15 cellular contexts compared by ENCODE assay signal in the genomic region with DNA sequence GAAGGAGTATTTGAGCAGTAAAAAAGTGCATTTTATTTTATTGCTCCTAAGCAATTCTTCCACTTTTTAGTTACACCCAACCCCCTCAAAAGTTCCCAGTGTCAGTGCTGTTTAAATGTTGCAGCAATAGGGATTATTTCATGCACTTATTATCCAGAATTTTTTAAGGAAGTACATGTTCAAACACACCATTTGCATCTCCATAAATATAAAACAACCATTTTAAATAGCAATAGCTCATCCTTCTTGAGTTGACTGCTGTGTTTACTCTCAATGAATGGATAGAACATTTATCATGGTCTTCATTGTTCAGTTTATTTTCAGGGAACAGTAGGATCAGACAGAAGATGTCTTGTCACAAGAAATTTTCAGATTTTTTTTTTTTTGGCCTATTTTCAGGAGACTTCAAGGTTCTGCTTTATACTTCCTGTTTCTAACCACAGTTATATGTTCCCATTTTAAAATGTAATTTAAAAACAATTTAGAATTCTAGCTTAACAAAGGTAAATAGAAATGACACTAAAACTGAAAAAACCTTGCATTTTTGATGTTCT.
DNase-seq lines count a peak whose midpoint lies in the region; ATAC-seq and TF ChIP-seq lines count a peak whose summit lies in the region.
"Had no signal": no experiment of that assay in that cellular context is flagged by ENCODE, and none has a peak within 500 bp of the region (broad histone marks: within the 10 kb centered on the region; RNA-seq: fewer than 3 reads in every experiment).

No MANE protein-coding gene starts in this region.

- peak overlapping the region; percentile 38 for H3K4me3 Mint-ChIP-seq in CD8-positive, alpha-beta T cell
- H3K4me3 Mint-ChIP-seq in activated naive CD8-positive, alpha-beta T cell treated with anti-CD3 and anti-CD28 coated beads, Interleukin-2, amount 50 U/mL, for 24 hours = no peak overlapping the region
- H3K4me3 Mint-ChIP-seq: GM23338 had no signal

- H3K27ac Mint-ChIP-seq in CD8-positive, alpha-beta T cell = peak overlapping the region; percentile 70
- peak overlapping the region; percentile 71 for H3K27ac Mint-ChIP-seq in activated naive CD8-positive, alpha-beta T cell treated with anti-CD3 and anti-CD28 coated beads, Interleukin-2, amount 50 U/mL, for 24 hours
- H3K27ac Mint-ChIP-seq: GM23338 had no signal

- H3K27me3 ChIP-seq in A673 (replicated peaks; ENCODE audit: insufficient read depth, low read depth, low read length, poor library complexity) = no peaks in the 10 kb centered on the region
- H3K27me3 ChIP-seq in CD8-positive, alpha-beta T cell (ENCODE audit: insufficient read depth, low read length) = no peaks in the 10 kb centered on the region
- no peaks in the 10 kb centered on the region for H3K27me3 ChIP-seq in OCI-LY1 (ENCODE audit: insufficient read depth, low read length)
- H3K27me3 ChIP-seq: upper lobe of left lung had no signal

- no peaks in the 10 kb centered on the region for H3K9me3 ChIP-seq in A673 (ENCODE audit: low read depth, low read length, poor library complexity, severe bottlenecking)
- no peaks in the 10 kb centered on the region for H3K9me3 ChIP-seq in CD8-positive, alpha-beta T cell (ENCODE audit: low read length)
- H3K9me3 ChIP-seq in OCI-LY1 (ENCODE audit: low read length) = no peaks in the 10 kb centered on the region
- H3K9me3 ChIP-seq: upper lobe of left lung had no signal

- no peaks in the 10 kb centered on the region for H4K20me1 ChIP-seq in OCI-LY1 (ENCODE audit: insufficient read depth, low read length)

- H2AFZ ChIP-seq in OCI-LY1 (ENCODE audit: low read length) = peak overlapping the region; percentile 86
- H2AFZ ChIP-seq: GM23338 had no signal

- H3K36me3 ChIP-seq in A673 (ENCODE audit: insufficient read depth, low read length, poor library complexity, severe bottlenecking) = no peaks in the 10 kb centered on the region
- H3K36me3 ChIP-seq in CD8-positive, alpha-beta T cell (ENCODE audit: insufficient read depth, low read length) = no peaks in the 10 kb centered on the region
- no peaks in the 10 kb centered on the region for H3K36me3 ChIP-seq in OCI-LY1 (ENCODE audit: insufficient read depth, low read length)
- H3K36me3 ChIP-seq: upper lobe of left lung had no signal

- peaks cover 35% of the 10 kb centered on the region for H3K4me1 Mint-ChIP-seq in CD8-positive, alpha-beta T cell (ENCODE audit: low read depth)
- peaks cover 56% of the 10 kb centered on the region for H3K4me1 Mint-ChIP-seq in activated naive CD8-positive, alpha-beta T cell treated with anti-CD3 and anti-CD28 coated beads, Interleukin-2, amount 50 U/mL, for 24 hours
- H3K4me1 Mint-ChIP-seq: GM23338 had no signal

- H3K79me2 ChIP-seq in OCI-LY1 (ENCODE audit: insufficient read depth, low read length) = no peaks in the 10 kb centered on the region

- peak overlapping the region; percentile 80 for H3K9ac ChIP-seq in OCI-LY1 (ENCODE audit: low read length)

- no peaks in the 10 kb centered on the region for H3K9me3 Mint-ChIP-seq in CD8-positive, alpha-beta T cell
- no peaks in the 10 kb centered on the region for H3K9me3 Mint-ChIP-seq in activated naive CD8-positive, alpha-beta T cell treated with anti-CD3 and anti-CD28 coated beads, Interleukin-2, amount 50 U/mL, for 24 hours
- H3K9me3 Mint-ChIP-seq: GM23338 had no signal

- peak overlapping the region; percentile 55 for H3K4me2 ChIP-seq in OCI-LY1 (ENCODE audit: low read length)
- H3K4me2 ChIP-seq: GM23338 had no signal

- no peak overlapping the region for H3K27ac ChIP-seq in A673 (ENCODE audit: low read depth, low read length, poor library complexity, severe bottlenecking)
- H3K27ac ChIP-seq in CD8-positive, alpha-beta T cell (ENCODE audit: low read depth, low read length) = no peak overlapping the region
- H3K27ac ChIP-seq in OCI-LY1 (ENCODE audit: low read depth, low read length, poor library complexity, severe bottlenecking) = peak overlapping the region; percentile 100
- H3K27ac ChIP-seq: epithelial cell of prostate had no signal

- no peak for TF ChIP-seq CTCF in A673 (conservative IDR thresholded peaks at IDR 0.05; ENCODE audit: low read depth, low read length)
- TF ChIP-seq CTCF in CD8-positive, alpha-beta T cell (IDR thresholded peaks at IDR 0.05) = no peak
- no peak for TF ChIP-seq CTCF in OCI-LY1 (IDR thresholded peaks at IDR 0.05; ENCODE audit: low read length)

- no peak overlapping the region for H3K4me3 ChIP-seq in A673 (ENCODE audit: low read depth, low read length, poor library complexity, severe bottlenecking)
- H3K4me3 ChIP-seq in CD8-positive, alpha-beta T cell (ENCODE audit: low read depth, low read length) = no peak overlapping the region
- no peak overlapping the region for H3K4me3 ChIP-seq in OCI-LY1 (ENCODE audit: low read depth, low read length, poor library complexity, severe bottlenecking)
- H3K4me3 ChIP-seq: GM23338, upper lobe of left lung had no signal

- CTCF ChIA-PET in A673 (lab: Charles Lee) = no interaction called here
- CTCF ChIA-PET in CD8-positive, alpha-beta T cell (lab: Charles Lee) = interaction anchor here (0.7 to 1.3 kb wide), 4 partner anchors 10 to 617 kb away, joined by 3 to 5 read pairs (median 4); no protein-coding TSS in a partner anchor

- ATAC-seq in CD8-positive, alpha-beta T cell = no peak
- ATAC-seq in activated naive CD8-positive, alpha-beta T cell treated with anti-CD3 and anti-CD28 coated beads, Interleukin-2, amount 50 U/mL, for 24 hours = no peak
- ATAC-seq in GM21825 (IDR thresholded peaks at IDR 0.05; ENCODE audit: unreplicated experiment) = no peak
- ATAC-seq: GM23338 had no signal

- peaks cover 7% of the 10 kb centered on the region for H3K4me1 ChIP-seq in A673 (ENCODE audit: insufficient read depth, low read length, poor library complexity, severe bottlenecking)
- peaks cover 34% of the 10 kb centered on the region for H3K4me1 ChIP-seq in CD8-positive, alpha-beta T cell (ENCODE audit: insufficient read depth, low read length)
- peaks cover 77% of the 10 kb centered on the region for H3K4me1 ChIP-seq in OCI-LY1 (ENCODE audit: insufficient read depth, low read length, severe bottlenecking)

- BruUV-seq in A673 (replicated peaks; lab: Mats Ljungman, UMichigan) = no TSS peak

- H3K27me3 Mint-ChIP-seq in CD8-positive, alpha-beta T cell (ENCODE audit: low read depth) = no peaks in the 10 kb centered on the region
- H3K27me3 Mint-ChIP-seq in activated naive CD8-positive, alpha-beta T cell treated with anti-CD3 and anti-CD28 coated beads, Interleukin-2, amount 50 U/mL, for 24 hours = no peaks in the 10 kb centered on the region

- no peaks in the 10 kb centered on the region for H3K36me3 Mint-ChIP-seq in CD8-positive, alpha-beta T cell
- H3K36me3 Mint-ChIP-seq in activated naive CD8-positive, alpha-beta T cell treated with anti-CD3 and anti-CD28 coated beads, Interleukin-2, amount 50 U/mL, for 24 hours (ENCODE audit: low read depth) = no peaks in the 10 kb centered on the region

- peaks cover 14% of the 10 kb centered on the region; the same call in 1 of the 2 replicates for H3F3A ChIP-seq in OCI-LY1 (ENCODE audit: insufficient read depth, low read length)

- DNase-seq in A673 (ENCODE audit: low spot score) (peak; percentile 31), AG08396 (ENCODE audit: low spot score) (no peak), DMS53 (lab: John Stamatoyannopoulos, UW) (no peak)
- DNase-seq in CD8-positive, alpha-beta T cell = no peak
- DNase-seq in activated naive CD8-positive, alpha-beta T cell treated with anti-CD3 and anti-CD28 coated beads, Interleukin-2, amount 50 U/mL, for 24 hours = no peak
- DNase-seq in stimulated activated CD4-positive, alpha-beta T cell treated with anti-CD3 and anti-CD28 coated beads, Interleukin-4, amount 100 ng/mL, for 1 hour = no peak
- DNase-seq: activated CD4-positive, alpha-beta T cell treated with anti-CD3 and anti-CD28 coated beads for 4 hours; anterior cingulate cortex; DMS79; NCI-H1048; upper lobe of left lung had no signal

- intact Hi-C loops in A673 (cut with micrococcal nuclease; ENCODE audit: unreplicated experiment) = no loop called here
- intact Hi-C loops in CD8-positive, alpha-beta T cell (cut with DNase I, micrococcal nuclease) = no loop called here

- POLR2A ChIA-PET in A673 (lab: Charles Lee; ENCODE audit: low non-redundant PET) = no interaction called here
- POLR2A ChIA-PET in CD8-positive, alpha-beta T cell (lab: Charles Lee) = interaction anchor here (0.6 kb wide), 1 partner anchor 110 kb away, joined by 3 read pairs; no protein-coding TSS in a partner anchor

- H3K9me2 ChIP-seq in OCI-LY1 (ENCODE audit: low read depth, low read length) = no peaks in the 10 kb centered on the region
